In the genomic region with DNA sequence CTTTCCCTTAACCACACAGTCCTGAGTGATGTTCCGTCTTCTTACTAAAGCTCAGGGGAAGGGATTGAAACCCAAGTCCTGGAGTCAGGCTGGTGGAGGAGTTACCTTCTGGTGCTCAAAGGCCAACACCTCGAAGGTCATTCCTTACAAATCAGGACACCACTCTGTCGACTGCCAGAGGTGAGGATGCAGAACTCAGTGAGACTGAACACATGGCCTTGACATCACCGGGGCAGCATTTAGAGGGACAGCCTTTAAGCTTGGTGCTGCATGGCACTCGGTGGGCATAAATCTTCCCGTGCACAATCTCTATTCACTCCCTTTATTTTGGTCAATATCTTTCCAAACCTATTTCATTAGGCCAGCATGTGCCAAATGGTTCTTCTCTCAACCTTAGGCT, we compare ENCODE assay signal across 19 cellular contexts.
"Had no signal": no experiment of that assay in that cellular context is flagged by ENCODE, and none has a peak within 500 bp of the region (broad histone marks: within the 10 kb centered on the region; RNA-seq: fewer than 3 reads in every experiment).

No MANE protein-coding gene starts in this region.

- H2AFZ ChIP-seq: hepatocyte had no signal

- H3K4me1 Mint-ChIP-seq: immature natural killer cell; naive thymus-derived CD4-positive, alpha-beta T cell had no signal

- H3K9me3 ChIP-seq: esophagus muscularis mucosa, gastroesophageal sphincter, heart left ventricle, left ventricle myocardium inferior, lower lobe of right lung had no signal

- H3K36me3 Mint-ChIP-seq: immature natural killer cell; naive thymus-derived CD4-positive, alpha-beta T cell had no signal

- H3K79me2 ChIP-seq: hepatocyte had no signal

- H3K4me1 ChIP-seq: esophagus muscularis mucosa, foreskin keratinocyte, gastroesophageal sphincter, heart left ventricle, left ventricle myocardium inferior, lower lobe of right lung had no signal

- DNase-seq: dermis blood vessel endothelial cell; effector CD4-positive, alpha-beta T cell; effector memory CD4-positive, alpha-beta T cell; foreskin keratinocyte; immature natural killer cell; islet precursor cell; kidney; kidney glomerular epithelial cell; left colon; left ventricle myocardium inferior; lower lobe of right lung; midbrain; naive thymus-derived CD4-positive, alpha-beta T cell had no signal

- H3K4me3 Mint-ChIP-seq: immature natural killer cell; naive thymus-derived CD4-positive, alpha-beta T cell had no signal

- H3K27ac ChIP-seq: coronary artery, esophagus muscularis mucosa, foreskin keratinocyte, gastroesophageal sphincter, heart left ventricle, hepatocyte, left ventricle myocardium inferior, lower lobe of right lung had no signal

- H3K27me3 ChIP-seq: dorsolateral prefrontal cortex, esophagus muscularis mucosa, foreskin keratinocyte, gastroesophageal sphincter, heart left ventricle, hepatocyte had no signal

- H3K4me2 ChIP-seq: hepatocyte had no signal

- H3K4me3 ChIP-seq: coronary artery, dorsolateral prefrontal cortex, esophagus muscularis mucosa, gastroesophageal sphincter, heart left ventricle, hepatocyte, left ventricle myocardium inferior, lower lobe of right lung had no signal

- H3K27ac Mint-ChIP-seq: immature natural killer cell; naive thymus-derived CD4-positive, alpha-beta T cell had no signal

- H3K36me3 ChIP-seq: esophagus muscularis mucosa, gastroesophageal sphincter, heart left ventricle, left ventricle myocardium inferior, lower lobe of right lung had no signal
